In genomic region chr2:174577967-174578589, GRCh38 we compare ENCODE assay signal across 8 cellular contexts. TPM values are rescaled to one million over a fixed set of nuclear protein-coding genes. Genes with fewer than 3 reads are reported as not detected.
DNase-seq lines count a peak whose midpoint lies in the region; ATAC-seq and TF ChIP-seq lines count a peak whose summit lies in the region.

No MANE protein-coding gene starts in this region.

- H3K27ac ChIP-seq in lower lobe of right lung = no peak overlapping the region

- H3K4me1 Mint-ChIP-seq in HFFc6 (ENCODE audit: low read depth) = peaks cover 11% of the 10 kb centered on the region

- in situ Hi-C loops in G401 (cut with HindIII; ENCODE audit: low sequenced_read_pairs) (no loop called here), astrocyte of the cerebellum (cut with HindIII; ENCODE audit: low sequenced_read_pairs) (no loop called here)

- H3K4me3 ChIP-seq in astrocyte of the cerebellum (ENCODE audit: low read depth, low read length) (no peak overlapping the region), lower lobe of right lung (no peak overlapping the region)

- no peaks in the 10 kb centered on the region for H3K27me3 ChIP-seq in lower lobe of right lung (ENCODE audit: low read depth)

- peaks cover 9% of the 10 kb centered on the region; the same call in 1 of the 2 replicates for H3K36me3 Mint-ChIP-seq in HFFc6 (ENCODE audit: low read depth)

- DNase-seq in G401 (ENCODE audit: low spot score) = peak; percentile 6
- DNase-seq in HFFc6 = peak; percentile 69
- peak; percentile 66 for DNase-seq in RKO (ENCODE audit: low spot score)
- DNase-seq in astrocyte of the cerebellum (ENCODE audit: low read depth) = no peak
- no peak for DNase-seq in lower lobe of right lung
- DNase-seq in NCI-H2227 (lab: John Stamatoyannopoulos, UW; ENCODE audit: unreplicated experiment) = no peak

- H3K36me3 ChIP-seq in lower lobe of right lung = peaks cover 72% of the 10 kb centered on the region

- H3K9me3 ChIP-seq in lower lobe of right lung = no peaks in the 10 kb centered on the region

- H3K4me3 Mint-ChIP-seq in HFFc6 = no peak overlapping the region

- H3K4me1 ChIP-seq in lower lobe of right lung = peaks cover 18% of the 10 kb centered on the region

- ATAC-seq in lower lobe of right lung (no peak), GM19324 (IDR thresholded peaks at IDR 0.05; ENCODE audit: low FRiP score, unreplicated experiment) (no peak), GM19467 (IDR thresholded peaks at IDR 0.05; ENCODE audit: unreplicated experiment) (no peak)

- no peaks in the 10 kb centered on the region for H3K9me3 Mint-ChIP-seq in HFFc6

- intact Hi-C loops in lower lobe of right lung (cut with DNase I) = no loop called here

- H3K27ac Mint-ChIP-seq in HFFc6 = no peak overlapping the region

- no peaks in the 10 kb centered on the region for H3K27me3 Mint-ChIP-seq in HFFc6 (ENCODE audit: insufficient read depth)

- TF ChIP-seq CTCF in HFFc6 (IDR thresholded peaks at IDR 0.05) (peak; percentile 82), astrocyte of the cerebellum (IDR thresholded peaks at IDR 0.05; ENCODE audit: low read depth, low read length, missing control alignments) (peak; percentile 75), lower lobe of right lung (IDR thresholded peaks at IDR 0.05) (peak; percentile 38)

RNA-seq across cellular contexts. Expression of gene WIPF1, which starts 19.5 kb away (rescaled TPM):
- total RNA-seq in G401 (2014; rRNA removed; shearing (Covaris generic)) = not detected in 2 replicates
- 10 to 100 TPM; 33.0 to 41.7 (median 38.5) TPM for total RNA-seq in HFFc6 (2021; fragmentation: NEBNext Ultra II Directional; extraction: Animal tissue kit (Norgen Biotek cat#: 25700))
- total RNA-seq in lower lobe of right lung = 84.4 TPM

Comparison
In these comparisons a context has a peak if more than half of its experiments do, and no peak if none do; other contexts are left out.
1. DNase-seq: peak in G401 (single experiment), HFFc6 (single experiment) and RKO (single experiment); none in astrocyte of the cerebellum (single experiment), lower lobe of right lung (single experiment) and NCI-H2227 (single experiment).
2. RNA of gene WIPF1, which starts 19.5 kb away (total RNA-seq): 84.4 TPM in lower lobe of right lung (single experiment) and 33.0 to 41.7 TPM in HFFc6; not detected in G401; every median in the first group is over 10 times any median in the second.
3. Peak in every context shown above with its lines, with median percentiles within 50 percentile points of each other: CTCF ChIP-seq.